ENCODE assay signal across 3 cellular contexts in the genomic region with DNA sequence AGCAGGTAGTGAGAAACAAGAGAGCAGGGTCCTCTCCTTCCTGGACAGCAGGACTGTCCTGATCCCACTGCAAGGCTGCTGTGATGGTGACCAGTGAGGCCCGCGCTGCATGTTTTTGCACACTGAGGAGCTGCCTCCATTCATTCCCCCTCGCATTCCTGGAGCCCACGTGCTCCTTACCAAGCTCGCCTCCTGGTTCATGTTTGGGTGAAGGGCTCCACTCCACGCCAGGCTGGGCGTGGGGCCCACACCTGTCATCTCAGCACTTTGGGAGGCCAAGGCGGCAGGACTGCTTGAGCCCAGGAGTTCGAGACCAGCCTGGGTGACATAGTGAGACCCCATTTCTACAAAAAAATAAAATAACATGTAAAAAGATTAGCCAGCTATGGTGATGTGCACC.
TF ChIP-seq lines count a peak whose summit lies in the region.

No MANE protein-coding gene starts in this region.

TF ChIP-seq in liver, 16 proteins besides CTCF, POLR2A, EP300 and RAD21:
- TF ChIP-seq, protein P1, sequence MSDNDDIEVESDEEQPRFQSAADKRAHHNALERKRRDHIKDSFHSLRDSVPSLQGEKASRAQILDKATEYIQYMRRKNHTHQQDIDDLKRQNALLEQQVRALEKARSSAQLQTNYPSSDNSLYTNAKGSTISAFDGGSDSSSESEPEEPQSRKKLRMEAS (IDR thresholded peaks at IDR 0.05), result no peak
- TF ChIP-seq HNF4A (conservative IDR thresholded peaks at IDR 0.05), result no peak
- no peak for TF ChIP-seq EGR1 (IDR thresholded peaks at IDR 0.05; ENCODE audit: low read depth in 2 of 2)
- no peak for TF ChIP-seq NR2F2 (IDR thresholded peaks at IDR 0.05)
- TF ChIP-seq, protein P2, sequence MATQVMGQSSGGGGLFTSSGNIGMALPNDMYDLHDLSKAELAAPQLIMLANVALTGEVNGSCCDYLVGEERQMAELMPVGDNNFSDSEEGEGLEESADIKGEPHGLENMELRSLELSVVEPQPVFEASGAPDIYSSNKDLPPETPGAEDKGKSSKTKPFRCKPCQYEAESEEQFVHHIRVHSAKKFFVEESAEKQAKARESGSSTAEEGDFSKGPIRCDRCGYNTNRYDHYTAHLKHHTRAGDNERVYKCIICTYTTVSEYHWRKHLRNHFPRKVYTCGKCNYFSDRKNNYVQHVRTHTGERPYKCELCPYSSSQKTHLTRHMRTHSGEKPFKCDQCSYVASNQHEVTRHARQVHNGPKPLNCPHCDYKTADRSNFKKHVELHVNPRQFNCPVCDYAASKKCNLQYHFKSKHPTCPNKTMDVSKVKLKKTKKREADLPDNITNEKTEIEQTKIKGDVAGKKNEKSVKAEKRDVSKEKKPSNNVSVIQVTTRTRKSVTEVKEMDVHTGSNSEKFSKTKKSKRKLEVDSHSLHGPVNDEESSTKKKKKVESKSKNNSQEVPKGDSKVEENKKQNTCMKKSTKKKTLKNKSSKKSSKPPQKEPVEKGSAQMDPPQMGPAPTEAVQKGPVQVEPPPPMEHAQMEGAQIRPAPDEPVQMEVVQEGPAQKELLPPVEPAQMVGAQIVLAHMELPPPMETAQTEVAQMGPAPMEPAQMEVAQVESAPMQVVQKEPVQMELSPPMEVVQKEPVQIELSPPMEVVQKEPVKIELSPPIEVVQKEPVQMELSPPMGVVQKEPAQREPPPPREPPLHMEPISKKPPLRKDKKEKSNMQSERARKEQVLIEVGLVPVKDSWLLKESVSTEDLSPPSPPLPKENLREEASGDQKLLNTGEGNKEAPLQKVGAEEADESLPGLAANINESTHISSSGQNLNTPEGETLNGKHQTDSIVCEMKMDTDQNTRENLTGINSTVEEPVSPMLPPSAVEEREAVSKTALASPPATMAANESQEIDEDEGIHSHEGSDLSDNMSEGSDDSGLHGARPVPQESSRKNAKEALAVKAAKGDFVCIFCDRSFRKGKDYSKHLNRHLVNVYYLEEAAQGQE (IDR thresholded peaks at IDR 0.05), result no peak
- no peak for TF ChIP-seq RXRA (IDR thresholded peaks at IDR 0.05)
- no peak for TF ChIP-seq FOXA2 (IDR thresholded peaks at IDR 0.05)
- TF ChIP-seq SP1 (IDR thresholded peaks at IDR 0.05), result no peak
- TF ChIP-seq TAF1 (conservative IDR thresholded peaks at IDR 0.05), result no peak
- no peak for TF ChIP-seq YY1 (IDR thresholded peaks at IDR 0.05)

TF ChIP-seq in HepG2, 621 proteins besides CTCF, POLR2A, EP300 and RAD21 (continues in another document):
- no peak for TF ChIP-seq FOSL1 (CRISPR knock-in tag; IDR thresholded peaks at IDR 0.05; ENCODE audit: borderline replicate concordance)
- TF ChIP-seq, protein P3, sequence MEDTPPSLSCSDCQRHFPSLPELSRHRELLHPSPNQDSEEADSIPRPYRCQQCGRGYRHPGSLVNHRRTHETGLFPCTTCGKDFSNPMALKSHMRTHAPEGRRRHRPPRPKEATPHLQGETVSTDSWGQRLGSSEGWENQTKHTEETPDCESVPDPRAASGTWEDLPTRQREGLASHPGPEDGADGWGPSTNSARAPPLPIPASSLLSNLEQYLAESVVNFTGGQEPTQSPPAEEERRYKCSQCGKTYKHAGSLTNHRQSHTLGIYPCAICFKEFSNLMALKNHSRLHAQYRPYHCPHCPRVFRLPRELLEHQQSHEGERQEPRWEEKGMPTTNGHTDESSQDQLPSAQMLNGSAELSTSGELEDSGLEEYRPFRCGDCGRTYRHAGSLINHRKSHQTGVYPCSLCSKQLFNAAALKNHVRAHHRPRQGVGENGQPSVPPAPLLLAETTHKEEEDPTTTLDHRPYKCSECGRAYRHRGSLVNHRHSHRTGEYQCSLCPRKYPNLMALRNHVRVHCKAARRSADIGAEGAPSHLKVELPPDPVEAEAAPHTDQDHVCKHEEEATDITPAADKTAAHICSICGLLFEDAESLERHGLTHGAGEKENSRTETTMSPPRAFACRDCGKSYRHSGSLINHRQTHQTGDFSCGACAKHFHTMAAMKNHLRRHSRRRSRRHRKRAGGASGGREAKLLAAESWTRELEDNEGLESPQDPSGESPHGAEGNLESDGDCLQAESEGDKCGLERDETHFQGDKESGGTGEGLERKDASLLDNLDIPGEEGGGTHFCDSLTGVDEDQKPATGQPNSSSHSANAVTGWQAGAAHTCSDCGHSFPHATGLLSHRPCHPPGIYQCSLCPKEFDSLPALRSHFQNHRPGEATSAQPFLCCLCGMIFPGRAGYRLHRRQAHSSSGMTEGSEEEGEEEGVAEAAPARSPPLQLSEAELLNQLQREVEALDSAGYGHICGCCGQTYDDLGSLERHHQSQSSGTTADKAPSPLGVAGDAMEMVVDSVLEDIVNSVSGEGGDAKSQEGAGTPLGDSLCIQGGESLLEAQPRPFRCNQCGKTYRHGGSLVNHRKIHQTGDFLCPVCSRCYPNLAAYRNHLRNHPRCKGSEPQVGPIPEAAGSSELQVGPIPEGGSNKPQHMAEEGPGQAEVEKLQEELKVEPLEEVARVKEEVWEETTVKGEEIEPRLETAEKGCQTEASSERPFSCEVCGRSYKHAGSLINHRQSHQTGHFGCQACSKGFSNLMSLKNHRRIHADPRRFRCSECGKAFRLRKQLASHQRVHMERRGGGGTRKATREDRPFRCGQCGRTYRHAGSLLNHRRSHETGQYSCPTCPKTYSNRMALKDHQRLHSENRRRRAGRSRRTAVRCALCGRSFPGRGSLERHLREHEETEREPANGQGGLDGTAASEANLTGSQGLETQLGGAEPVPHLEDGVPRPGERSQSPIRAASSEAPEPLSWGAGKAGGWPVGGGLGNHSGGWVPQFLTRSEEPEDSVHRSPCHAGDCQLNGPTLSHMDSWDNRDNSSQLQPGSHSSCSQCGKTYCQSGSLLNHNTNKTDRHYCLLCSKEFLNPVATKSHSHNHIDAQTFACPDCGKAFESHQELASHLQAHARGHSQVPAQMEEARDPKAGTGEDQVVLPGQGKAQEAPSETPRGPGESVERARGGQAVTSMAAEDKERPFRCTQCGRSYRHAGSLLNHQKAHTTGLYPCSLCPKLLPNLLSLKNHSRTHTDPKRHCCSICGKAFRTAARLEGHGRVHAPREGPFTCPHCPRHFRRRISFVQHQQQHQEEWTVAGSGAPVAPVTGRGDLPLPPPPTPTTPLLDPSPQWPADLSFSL (CRISPR knock-in tag; IDR thresholded peaks at IDR 0.05), result no peak
- TF ChIP-seq, protein P4, sequence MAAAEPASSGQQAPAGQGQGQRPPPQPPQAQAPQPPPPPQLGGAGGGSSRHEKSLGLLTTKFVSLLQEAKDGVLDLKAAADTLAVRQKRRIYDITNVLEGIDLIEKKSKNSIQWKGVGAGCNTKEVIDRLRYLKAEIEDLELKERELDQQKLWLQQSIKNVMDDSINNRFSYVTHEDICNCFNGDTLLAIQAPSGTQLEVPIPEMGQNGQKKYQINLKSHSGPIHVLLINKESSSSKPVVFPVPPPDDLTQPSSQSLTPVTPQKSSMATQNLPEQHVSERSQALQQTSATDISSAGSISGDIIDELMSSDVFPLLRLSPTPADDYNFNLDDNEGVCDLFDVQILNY (CRISPR knock-in tag; conservative IDR thresholded peaks at IDR 0.05), result no peak
- TF ChIP-seq, protein P5, sequence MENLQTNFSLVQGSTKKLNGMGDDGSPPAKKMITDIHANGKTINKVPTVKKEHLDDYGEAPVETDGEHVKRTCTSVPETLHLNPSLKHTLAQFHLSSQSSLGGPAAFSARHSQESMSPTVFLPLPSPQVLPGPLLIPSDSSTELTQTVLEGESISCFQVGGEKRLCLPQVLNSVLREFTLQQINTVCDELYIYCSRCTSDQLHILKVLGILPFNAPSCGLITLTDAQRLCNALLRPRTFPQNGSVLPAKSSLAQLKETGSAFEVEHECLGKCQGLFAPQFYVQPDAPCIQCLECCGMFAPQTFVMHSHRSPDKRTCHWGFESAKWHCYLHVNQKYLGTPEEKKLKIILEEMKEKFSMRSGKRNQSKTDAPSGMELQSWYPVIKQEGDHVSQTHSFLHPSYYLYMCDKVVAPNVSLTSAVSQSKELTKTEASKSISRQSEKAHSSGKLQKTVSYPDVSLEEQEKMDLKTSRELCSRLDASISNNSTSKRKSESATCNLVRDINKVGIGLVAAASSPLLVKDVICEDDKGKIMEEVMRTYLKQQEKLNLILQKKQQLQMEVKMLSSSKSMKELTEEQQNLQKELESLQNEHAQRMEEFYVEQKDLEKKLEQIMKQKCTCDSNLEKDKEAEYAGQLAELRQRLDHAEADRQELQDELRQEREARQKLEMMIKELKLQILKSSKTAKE (CRISPR knock-in tag; IDR thresholded peaks at IDR 0.05; ENCODE audit: borderline replicate concordance), result no peak
- TF ChIP-seq SSRP1 (CRISPR knock-in tag; IDR thresholded peaks at IDR 0.05), result no peak
- TF ChIP-seq, protein P6, sequence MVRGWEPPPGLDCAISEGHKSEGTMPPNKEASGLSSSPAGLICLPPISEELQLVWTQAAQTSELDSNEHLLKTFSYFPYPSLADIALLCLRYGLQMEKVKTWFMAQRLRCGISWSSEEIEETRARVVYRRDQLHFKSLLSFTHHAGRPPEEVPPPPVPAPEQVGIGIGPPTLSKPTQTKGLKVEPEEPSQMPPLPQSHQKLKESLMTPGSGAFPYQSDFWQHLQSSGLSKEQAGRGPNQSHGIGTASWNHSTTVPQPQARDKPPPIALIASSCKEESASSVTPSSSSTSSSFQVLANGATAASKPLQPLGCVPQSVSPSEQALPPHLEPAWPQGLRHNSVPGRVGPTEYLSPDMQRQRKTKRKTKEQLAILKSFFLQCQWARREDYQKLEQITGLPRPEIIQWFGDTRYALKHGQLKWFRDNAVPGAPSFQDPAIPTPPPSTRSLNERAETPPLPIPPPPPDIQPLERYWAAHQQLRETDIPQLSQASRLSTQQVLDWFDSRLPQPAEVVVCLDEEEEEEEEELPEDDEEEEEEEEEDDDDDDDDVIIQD (CRISPR knock-in tag; IDR thresholded peaks at IDR 0.05; ENCODE audit: low read depth), result no peak

TF ChIP-seq in SK-N-SH, 30 proteins besides CTCF, POLR2A, EP300 and RAD21:
- TF ChIP-seq CHD2 (IDR thresholded peaks at IDR 0.05; ENCODE audit: low read length, partially characterized antibody), result no peak
- TF ChIP-seq JUND (IDR thresholded peaks at IDR 0.05), result no peak
- no peak for TF ChIP-seq RXRA (IDR thresholded peaks at IDR 0.05; ENCODE audit: borderline replicate concordance, low read depth)
- TF ChIP-seq MEF2A (IDR thresholded peaks at IDR 0.05; ENCODE audit: borderline replicate concordance, low read depth), result no peak
- TF ChIP-seq YY1 (IDR thresholded peaks at IDR 0.05; ENCODE audit: low read depth), result no peak
- no peak for TF ChIP-seq RFX5 (IDR thresholded peaks at IDR 0.05; ENCODE audit: low read length)
- TF ChIP-seq SMC3 (IDR thresholded peaks at IDR 0.05; ENCODE audit: low read depth, low read length), result no peak
- no peak for TF ChIP-seq GATA2 (CRISPR knock-in tag; IDR thresholded peaks at IDR 0.05)
- TF ChIP-seq NRF1 (IDR thresholded peaks at IDR 0.05; ENCODE audit: low read depth, low read length), result no peak
- TF ChIP-seq EZH2phosphoT487 (IDR thresholded peaks at IDR 0.05; ENCODE audit: borderline replicate concordance, low read depth), result no peak
- no peak for TF ChIP-seq TAF1 (IDR thresholded peaks at IDR 0.05; ENCODE audit: borderline replicate concordance, low read depth, low read length)
- no peak for TF ChIP-seq FOXM1 (IDR thresholded peaks at IDR 0.05; ENCODE audit: low read depth)
- TF ChIP-seq, protein P7, sequence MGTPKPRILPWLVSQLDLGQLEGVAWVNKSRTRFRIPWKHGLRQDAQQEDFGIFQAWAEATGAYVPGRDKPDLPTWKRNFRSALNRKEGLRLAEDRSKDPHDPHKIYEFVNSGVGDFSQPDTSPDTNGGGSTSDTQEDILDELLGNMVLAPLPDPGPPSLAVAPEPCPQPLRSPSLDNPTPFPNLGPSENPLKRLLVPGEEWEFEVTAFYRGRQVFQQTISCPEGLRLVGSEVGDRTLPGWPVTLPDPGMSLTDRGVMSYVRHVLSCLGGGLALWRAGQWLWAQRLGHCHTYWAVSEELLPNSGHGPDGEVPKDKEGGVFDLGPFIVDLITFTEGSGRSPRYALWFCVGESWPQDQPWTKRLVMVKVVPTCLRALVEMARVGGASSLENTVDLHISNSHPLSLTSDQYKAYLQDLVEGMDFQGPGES (IDR thresholded peaks at IDR 0.05; ENCODE audit: low read depth, low read length), result no peak
- TF ChIP-seq, protein P1 (IDR thresholded peaks at IDR 0.05; ENCODE audit: low read depth), result no peak
- no peak for TF ChIP-seq RCOR1 (IDR thresholded peaks at IDR 0.05; ENCODE audit: low read length)
- TF ChIP-seq MXI1 (IDR thresholded peaks at IDR 0.05; ENCODE audit: low read depth, low read length), result no peak
- TF ChIP-seq FOSL2 (IDR thresholded peaks at IDR 0.05; ENCODE audit: borderline replicate concordance, low read depth), result no peak
- TF ChIP-seq, protein P8, sequence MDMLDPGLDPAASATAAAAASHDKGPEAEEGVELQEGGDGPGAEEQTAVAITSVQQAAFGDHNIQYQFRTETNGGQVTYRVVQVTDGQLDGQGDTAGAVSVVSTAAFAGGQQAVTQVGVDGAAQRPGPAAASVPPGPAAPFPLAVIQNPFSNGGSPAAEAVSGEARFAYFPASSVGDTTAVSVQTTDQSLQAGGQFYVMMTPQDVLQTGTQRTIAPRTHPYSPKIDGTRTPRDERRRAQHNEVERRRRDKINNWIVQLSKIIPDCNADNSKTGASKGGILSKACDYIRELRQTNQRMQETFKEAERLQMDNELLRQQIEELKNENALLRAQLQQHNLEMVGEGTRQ (IDR thresholded peaks at IDR 0.05; ENCODE audit: borderline replicate concordance, low read depth, low read length), result no peak
- TF ChIP-seq, protein P9, sequence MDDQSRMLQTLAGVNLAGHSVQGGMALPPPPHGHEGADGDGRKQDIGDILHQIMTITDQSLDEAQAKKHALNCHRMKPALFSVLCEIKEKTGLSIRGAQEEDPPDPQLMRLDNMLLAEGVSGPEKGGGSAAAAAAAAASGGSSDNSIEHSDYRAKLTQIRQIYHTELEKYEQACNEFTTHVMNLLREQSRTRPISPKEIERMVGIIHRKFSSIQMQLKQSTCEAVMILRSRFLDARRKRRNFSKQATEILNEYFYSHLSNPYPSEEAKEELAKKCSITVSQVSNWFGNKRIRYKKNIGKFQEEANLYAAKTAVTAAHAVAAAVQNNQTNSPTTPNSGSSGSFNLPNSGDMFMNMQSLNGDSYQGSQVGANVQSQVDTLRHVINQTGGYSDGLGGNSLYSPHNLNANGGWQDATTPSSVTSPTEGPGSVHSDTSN (IDR thresholded peaks at IDR 0.05), result no peak
TF ChIP-seq in SK-N-SH: peak in this region for 0.
